Comparison of ENCODE assay signal across 8 cellular contexts in the genomic region with DNA sequence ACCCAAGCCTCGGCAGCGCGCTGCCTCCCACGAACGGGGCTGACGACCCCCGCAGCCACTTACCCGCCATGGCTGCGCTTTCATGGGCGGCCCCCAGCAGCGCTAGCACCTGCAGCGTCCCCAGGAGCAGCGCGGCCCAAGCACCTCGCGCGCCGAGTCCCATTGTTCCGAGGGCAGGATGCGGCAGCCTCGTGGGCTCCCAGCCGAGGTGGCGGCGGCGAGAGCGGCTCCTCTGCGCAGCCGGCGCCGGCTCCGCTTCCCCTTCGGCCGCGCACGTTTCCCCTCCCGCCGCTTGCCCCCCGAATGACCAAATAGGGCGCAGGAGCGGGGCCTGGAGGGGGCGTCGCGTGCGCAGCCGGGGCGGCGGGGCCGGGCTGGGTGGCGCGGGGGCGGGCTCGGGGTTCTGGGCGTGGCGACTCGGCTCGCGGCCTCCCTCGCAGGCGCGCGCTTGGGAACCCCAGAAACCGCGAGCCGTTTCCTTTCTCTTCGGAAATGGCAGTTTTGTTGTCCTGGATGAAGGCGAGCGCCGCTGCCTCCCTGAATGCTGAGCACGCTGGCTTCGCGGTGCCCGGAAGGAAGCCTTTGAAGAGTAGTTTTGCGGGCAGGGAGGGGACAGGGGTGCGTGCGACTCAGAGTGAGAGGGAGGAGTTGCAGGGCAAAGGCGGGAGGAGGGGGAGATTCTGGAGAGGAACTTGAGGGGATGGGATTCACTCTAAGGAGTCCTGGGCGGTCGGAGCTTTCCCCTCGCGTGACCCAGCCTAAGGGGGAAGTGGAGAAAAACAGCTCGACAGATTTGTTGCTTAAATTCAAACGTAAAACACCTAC. TPM values are rescaled to one million over a fixed set of nuclear protein-coding genes. Genes with fewer than 3 reads are reported as not detected.
DNase-seq lines count a peak whose midpoint lies in the region; ATAC-seq and TF ChIP-seq lines count a peak whose summit lies in the region.

A gene with protein sequence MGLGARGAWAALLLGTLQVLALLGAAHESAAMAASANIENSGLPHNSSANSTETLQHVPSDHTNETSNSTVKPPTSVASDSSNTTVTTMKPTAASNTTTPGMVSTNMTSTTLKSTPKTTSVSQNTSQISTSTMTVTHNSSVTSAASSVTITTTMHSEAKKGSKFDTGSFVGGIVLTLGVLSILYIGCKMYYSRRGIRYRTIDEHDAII (minus strand): TSS at position 305 of the 825 bp plus-strand sequence. CDS start 142 bp downstream, at position 163.

- peaks cover 14% of the 10 kb centered on the region for H3K36me3 Mint-ChIP-seq in activated T-helper 1 cell treated with anti-CD3 and anti-CD28 coated beads, Interleukin-12 subunit alpha, Interleukin-12 subunit beta, Interleukin-2, Interleukin-4 antibody, amounts not matched to agents 30 ng/mL and 10 ng/mL and 1 ng/mL, durations not matched to agents 14 hours and 24 hours and 36 hours (ENCODE audit: low read depth)
- peaks cover 0 to 12% (median 0%) of the 10 kb centered on the region in 3 donors for H3K36me3 Mint-ChIP-seq in naive thymus-derived CD8-positive, alpha-beta T cell

- peaks cover 86% of the 10 kb centered on the region for H3K4me1 Mint-ChIP-seq in activated T-helper 1 cell treated with anti-CD3 and anti-CD28 coated beads, Interleukin-12 subunit alpha, Interleukin-12 subunit beta, Interleukin-2, Interleukin-4 antibody, amounts not matched to agents 30 ng/mL and 10 ng/mL and 1 ng/mL, durations not matched to agents 14 hours and 24 hours and 36 hours (ENCODE audit: low read depth)
- H3K4me1 Mint-ChIP-seq in naive thymus-derived CD8-positive, alpha-beta T cell: peaks cover 43 to 79% (median 74%) of the 10 kb centered on the region in 4 donors

- H3K27ac ChIP-seq in HUES64 (ENCODE audit: low read depth, low read length) (peak within 1 kb of the TSS; percentile 88), Peyer's patch (peak within 1 kb of the TSS; percentile 84 to 94 (median 84))

- H3K27me3 ChIP-seq in HUES64 (ENCODE audit: insufficient read depth, low read length) (peaks cover 46% of the 10 kb centered on the region), Peyer's patch (no peaks in the 10 kb centered on the region)

- peak within 1 kb of the TSS; percentile 84 for H3K4me3 ChIP-seq in HUES64 (ENCODE audit: low read length)
- H3K4me3 ChIP-seq in Peyer's patch: peak within 1 kb of the TSS; percentile 61 to 89 (median 78)

- peak; percentile 68 for ATAC-seq in GM21390 (IDR thresholded peaks at IDR 0.05; ENCODE audit: unreplicated experiment)
- peak; percentile 69 for ATAC-seq in naive thymus-derived CD8-positive, alpha-beta T cell

- peaks cover 46% of the 10 kb centered on the region for H3K4me1 ChIP-seq in HUES64 (ENCODE audit: insufficient read depth, low read length)
- H3K4me1 ChIP-seq in Peyer's patch: peaks cover 0 to 43% (median 6%) of the 10 kb centered on the region in 4 donors

- peak within 1 kb of the TSS; percentile 94 for H3K4me3 Mint-ChIP-seq in activated T-helper 1 cell treated with anti-CD3 and anti-CD28 coated beads, Interleukin-12 subunit alpha, Interleukin-12 subunit beta, Interleukin-2, Interleukin-4 antibody, amounts not matched to agents 30 ng/mL and 10 ng/mL and 1 ng/mL, durations not matched to agents 14 hours and 24 hours and 36 hours
- peak within 1 kb of the TSS; percentile 88 to 100 (median 95) for H3K4me3 Mint-ChIP-seq in naive thymus-derived CD8-positive, alpha-beta T cell

- intact Hi-C loops in activated T-helper 1 cell treated with anti-CD3 and anti-CD28 coated beads, Interleukin-12 subunit alpha, Interleukin-12 subunit beta, Interleukin-2, Interleukin-4 antibody, amounts not matched to agents 30 ng/mL and 10 ng/mL and 1 ng/mL, durations not matched to agents 14 hours and 24 hours and 36 hours (cut with micrococcal nuclease): loop anchor here (1.0 to 10.0 kb wide), 12 partner anchors 13 to 642 kb away; a partner anchor contains a TSS

- peak within 1 kb of the TSS; percentile 99 for H3K27ac Mint-ChIP-seq in activated T-helper 1 cell treated with anti-CD3 and anti-CD28 coated beads, Interleukin-12 subunit alpha, Interleukin-12 subunit beta, Interleukin-2, Interleukin-4 antibody, amounts not matched to agents 30 ng/mL and 10 ng/mL and 1 ng/mL, durations not matched to agents 14 hours and 24 hours and 36 hours
- peak within 1 kb of the TSS; percentile 93 to 99 (median 98) for H3K27ac Mint-ChIP-seq in naive thymus-derived CD8-positive, alpha-beta T cell

- WGBS in HUES64: under 1% methylated on average over 82 of the region's 82 CpGs

- TF ChIP-seq POLR2A in Peyer's patch (IDR thresholded peaks at IDR 0.05): peak; percentile 35 to 53

- no peak for TF ChIP-seq CTCF in Peyer's patch (IDR thresholded peaks at IDR 0.05)

- POLR2A ChIA-PET in naive thymus-derived CD8-positive, alpha-beta T cell (lab: Charles Lee): interaction anchor here (0.5 to 4.0 kb wide), 32 partner anchors 10 to 159 kb away, joined by 3 to 51 read pairs (median 5); a partner anchor contains a TSS

- H3K36me3 ChIP-seq in HUES64 (ENCODE audit: insufficient read depth, low read length) (peaks cover 10% of the 10 kb centered on the region), Peyer's patch (no peaks in the 10 kb centered on the region)

- H3K9me3 ChIP-seq in HUES64 (ENCODE audit: insufficient read depth, low read depth, low read length) (no peaks in the 10 kb centered on the region), Peyer's patch (no peaks in the 10 kb centered on the region)

- H3K9ac ChIP-seq in HUES64 (ENCODE audit: low read depth, low read length): peak within 1 kb of the TSS; percentile 76

- H3K27me3 Mint-ChIP-seq in activated T-helper 1 cell treated with anti-CD3 and anti-CD28 coated beads, Interleukin-12 subunit alpha, Interleukin-12 subunit beta, Interleukin-2, Interleukin-4 antibody, amounts not matched to agents 30 ng/mL and 10 ng/mL and 1 ng/mL, durations not matched to agents 14 hours and 24 hours and 36 hours (ENCODE audit: insufficient read depth): peaks cover 3% of the 10 kb centered on the region
- H3K27me3 Mint-ChIP-seq in naive thymus-derived CD8-positive, alpha-beta T cell: no peaks in the 10 kb centered on the region

- DNase-seq in DMS114 treated with DMSO at 0.1 percent for 48 hours (lab: John Stamatoyannopoulos, UW; ENCODE audit: unreplicated experiment) (peak; percentile 19), Peyer's patch (peak; percentile 87 to 94 (median 88)), fibroblast of gingiva (ENCODE audit: low read depth) (peak; percentile 57)
- peak; percentile 88 for DNase-seq in activated T-helper 1 cell treated with anti-CD3 and anti-CD28 coated beads, Interleukin-12 subunit alpha, Interleukin-12 subunit beta, Interleukin-2, Interleukin-4 antibody, amounts not matched to agents 30 ng/mL and 10 ng/mL and 1 ng/mL, durations not matched to agents 14 hours and 24 hours and 36 hours (ENCODE audit: low spot score)
- peak; percentile 86 to 95 (median 89) for DNase-seq in naive thymus-derived CD8-positive, alpha-beta T cell
- DNase-seq in stimulated activated naive CD4-positive, alpha-beta T cell (lab: John Stamatoyannopoulos, UW): peak; percentile 83 to 93 (median 89)

- H3K9me3 Mint-ChIP-seq in activated T-helper 1 cell treated with anti-CD3 and anti-CD28 coated beads, Interleukin-12 subunit alpha, Interleukin-12 subunit beta, Interleukin-2, Interleukin-4 antibody, amounts not matched to agents 30 ng/mL and 10 ng/mL and 1 ng/mL, durations not matched to agents 14 hours and 24 hours and 36 hours: no peaks in the 10 kb centered on the region
- H3K9me3 Mint-ChIP-seq in naive thymus-derived CD8-positive, alpha-beta T cell: no peaks in the 10 kb centered on the region

RNA-seq across cellular contexts. Expression of the gene that starts here (rescaled TPM):
- 102 TPM for polyA plus RNA-seq in HUES64 (2013, experiment 1 of 2)
- polyA plus RNA-seq in HUES64 (2013, experiment 2 of 2): 134 TPM
- 10 to 100 TPM; 36.1 to 78.4 (median 54.5) TPM for total RNA-seq in Peyer's patch
- total RNA-seq in activated T-helper 1 cell treated with anti-CD3 and anti-CD28 coated beads, Interleukin-12 subunit alpha, Interleukin-12 subunit beta, Interleukin-2, Interleukin-4 antibody, amounts not matched to agents 30 ng/mL and 10 ng/mL and 1 ng/mL, durations not matched to agents 14 hours and 24 hours and 36 hours: 206 and 231 TPM in 2 replicates
- total RNA-seq in naive thymus-derived CD8-positive, alpha-beta T cell: 100 to 1,000 TPM; 484 to 533 TPM
- polyA plus RNA-seq in naive thymus-derived CD8-positive, alpha-beta T cell: 100 to 1,000 TPM; 746 to 988 (median 748) TPM

Comparison
In these comparisons a context has a peak if more than half of its experiments do, and no peak if none do; other contexts are left out.
1. Peak in every context shown above with its lines: DNase-seq, ATAC-seq, H3K4me3 ChIP-seq and H3K27ac ChIP-seq.
2. DNase-seq: peak in every context shown above with its lines; median percentile 89 in naive thymus-derived CD8-positive, alpha-beta T cell; 89 in stimulated activated naive CD4-positive, alpha-beta T cell; 88 in Peyer's patch; 88 in activated T-helper 1 cell treated with anti-CD3 and anti-CD28 coated beads, Interleukin-12 subunit alpha, Interleukin-12 subunit beta, Interleukin-2, Interleukin-4 antibody, amounts not matched to agents 30 ng/mL and 10 ng/mL and 1 ng/mL, durations not matched to agents 14 hours and 24 hours and 36 hours; 57 in fibroblast of gingiva; 19 in DMS114 treated with DMSO at 0.1 percent for 48 hours.